Comparison of ENCODE assay signal across 10 cellular contexts in the genomic region with DNA sequence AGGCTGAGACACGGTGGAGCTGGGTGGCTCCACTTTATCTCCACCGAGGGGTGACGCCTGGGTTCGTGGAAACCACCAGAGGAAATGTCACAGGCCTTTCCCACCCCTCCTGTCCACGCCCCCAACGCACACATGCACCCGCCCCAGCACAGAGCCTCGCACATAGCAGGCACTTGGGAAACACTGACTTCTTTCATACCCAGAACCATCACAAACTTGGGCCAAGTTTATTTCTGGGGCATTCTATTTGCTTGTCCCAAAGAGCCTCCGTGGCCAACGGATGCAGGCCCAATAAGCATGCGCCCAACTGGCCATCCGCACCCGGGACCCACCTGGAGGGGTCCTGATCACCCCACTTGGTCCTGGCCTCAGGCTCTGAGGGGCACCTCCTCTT. TPM values are rescaled to one million over a fixed set of nuclear protein-coding genes. Genes with fewer than 3 reads are reported as not detected.
A peak's percentile ranks its signal among the peaks of the same experiment; 100 is the strongest.
DNase-seq lines count a peak whose midpoint lies in the region; ATAC-seq and TF ChIP-seq lines count a peak whose summit lies in the region.
"Had no signal": no experiment of that assay in that cellular context is flagged by ENCODE, and none has a peak within 500 bp of the region (broad histone marks: within the 10 kb centered on the region; RNA-seq: fewer than 3 reads in every experiment).

No MANE protein-coding gene starts in this region.

- H3K4me1 Mint-ChIP-seq in nephron progenitor cell, result peaks cover 89% of the 10 kb centered on the region

- peak overlapping the region; percentile 93 for H3K27ac Mint-ChIP-seq in nephron progenitor cell

- TF ChIP-seq POLR2A in erythroblast (IDR thresholded peaks at IDR 0.05; ENCODE audit: low read length) (no peak), upper lobe of left lung (IDR thresholded peaks at IDR 0.05) (no peak)

- TF ChIP-seq EP300 in upper lobe of left lung (IDR thresholded peaks at IDR 0.05), result no peak

- no peak overlapping the region for H3K4me3 Mint-ChIP-seq in nephron progenitor cell

- H3K27ac ChIP-seq in upper lobe of left lung, result peak overlapping the region; percentile 91 to 95 (median 93)

- H3K9me3 ChIP-seq in upper lobe of left lung, result no peaks in the 10 kb centered on the region

- H3K4me1 ChIP-seq in upper lobe of left lung, result peaks cover 83 to 91% (median 89%) of the 10 kb centered on the region in 4 donors

- H3K36me3 Mint-ChIP-seq in nephron progenitor cell (ENCODE audit: low read depth), result peaks cover 3% of the 10 kb centered on the region

- ATAC-seq in upper lobe of left lung (ENCODE audit: low FRiP score in 2 of 2), result no peak

- H3K36me3 ChIP-seq in upper lobe of left lung, result no peaks in the 10 kb centered on the region

- WGBS in upper lobe of left lung, 2 donors, result 47 to 54% methylated on average over 8 to 13 of the region's 13 CpGs

- TF ChIP-seq CTCF in nephron progenitor cell (IDR thresholded peaks at IDR 0.05) (no peak), upper lobe of left lung (IDR thresholded peaks at IDR 0.05) (no peak)

- H3K4me3 ChIP-seq in upper lobe of left lung, result peak overlapping the region in 1 of 4 donors; percentile 5

- H3K27me3 ChIP-seq in upper lobe of left lung, result peaks cover 0 to 6% (median 0%) of the 10 kb centered on the region in 4 donors

- DNase-seq in SK-MEL-5 (ENCODE audit: low read depth, low spot score) (peak; percentile 14), erythroblast (lab: John Stamatoyannopoulos, UW) (peak; percentile 73 to 82), nephron progenitor cell (no peak), upper lobe of left lung (no peak), NCI-H1694 (lab: John Stamatoyannopoulos, UW) (no peak)
- no peak for DNase-seq in activated CD4-positive, alpha-beta T cell treated with anti-CD3 and anti-CD28 coated beads, Interleukin-2, amount 50 U/mL, for 1 hour
- DNase-seq in central memory CD4-positive, alpha-beta T cell, result no peak
- DNase-seq: activated gamma-delta T cell treated with Interleukin-2 at 50 U/mL for 16 hours, NCI-H526, T-helper 9 cell had no signal

- H3K9me3 Mint-ChIP-seq in nephron progenitor cell, result no peaks in the 10 kb centered on the region

- in situ Hi-C loops in SK-MEL-5 (cut with HindIII; ENCODE audit: low pct_unique_long_range_greater_than_20kb, low sequenced_read_pairs), result no loop called here

- H3K27me3 Mint-ChIP-seq in nephron progenitor cell (ENCODE audit: low read depth, poor library complexity), result no peaks in the 10 kb centered on the region

RNA-seq across cellular contexts. Expression of a gene that starts 3.3 kb away (rescaled TPM):
- 12.4 and 16.5 TPM in 2 replicates for total RNA-seq in SK-MEL-5 (2014; rRNA removed; shearing (Covaris generic))
- polyA plus RNA-seq in SK-MEL-5 (2015; cell fraction: cytosol; rRNA removed), result 39.3 and 41.3 TPM in 2 replicates
- 49.1 and 49.4 TPM in 2 replicates for polyA plus RNA-seq in SK-MEL-5 (2015; cell fraction: nucleus; rRNA removed)
- 10 to 100 TPM; 32.9 to 87.2 (median 61.7) TPM for total RNA-seq in upper lobe of left lung

RNA-seq across cellular contexts. Expression of a gene that starts 29.4 kb away (rescaled TPM):
- total RNA-seq in SK-MEL-5 (2014; rRNA removed; shearing (Covaris generic)), result not detected in 2 replicates
- not detected in 2 replicates for polyA plus RNA-seq in SK-MEL-5 (2015; cell fraction: cytosol; rRNA removed)
- not detected in 2 replicates for polyA plus RNA-seq in SK-MEL-5 (2015; cell fraction: nucleus; rRNA removed)
- total RNA-seq in upper lobe of left lung, result 10 to 100 TPM in 1 of 6 donors, 1 to 10 TPM in 1, not detected in 4; 5.1 to 11.3 TPM

RNA-seq across cellular contexts. Expression of a gene that starts 41.2 kb away (rescaled TPM):
- total RNA-seq in SK-MEL-5 (2014; rRNA removed; shearing (Covaris generic)), result not detected in 2 replicates
- polyA plus RNA-seq in SK-MEL-5 (2015; cell fraction: cytosol; rRNA removed), result 0.66 TPM in 1 of 2 replicates, not detected in the other
- not detected in 2 replicates for polyA plus RNA-seq in SK-MEL-5 (2015; cell fraction: nucleus; rRNA removed)
- total RNA-seq in upper lobe of left lung, result 10 to 100 TPM in 1 of 6 donors, 1 to 10 TPM in 1, not detected in 4; 9.8 to 15.9 TPM

Comparison
In these comparisons a context has a peak if more than half of its experiments do, and no peak if none do; other contexts are left out.
1. DNase-seq: peak in SK-MEL-5 (single experiment) and erythroblast (2 of 2); none in nephron progenitor cell (single experiment), upper lobe of left lung (0 of 2), activated CD4-positive, alpha-beta T cell treated with anti-CD3 and anti-CD28 coated beads, Interleukin-2, amount 50 U/mL, for 1 hour (single experiment), central memory CD4-positive, alpha-beta T cell (single experiment) and NCI-H1694 (single experiment).